In genomic region chr9:125517577-125517976, GRCh38 we compare ENCODE assay signal across 22 cellular contexts.
"Had no signal": no experiment of that assay in that cellular context is flagged by ENCODE, and none has a peak within 500 bp of the region (broad histone marks: within the 10 kb centered on the region; RNA-seq: fewer than 3 reads in every experiment).

No MANE protein-coding gene starts in this region.

- H3K9me3 ChIP-seq: MG63, SJSA1 had no signal

- H3K4me3 ChIP-seq: MG63, SJSA1, SK-N-MC had no signal

- H3K27ac ChIP-seq: SJSA1, SK-N-MC had no signal

- H3K27me3 ChIP-seq: MG63, SJSA1 had no signal

- ATAC-seq: HepG2 had no signal

- DNase-seq: IMR-90, Karpas-422, KG1, MG63, NCI-H1092, NCI-H1105 treated with DMSO at 0.1 percent for 48 hours, NCI-H1417 treated with DMSO at 0.1 percent for 48 hours, NCI-H146, NCI-H1694 treated with DMSO at 0.1 percent for 48 hours, NCI-H1930, NCI-H2081, NCI-H2107, NCI-H2227 treated with DMSO at 0.1 percent for 48 hours, NCI-H524, NCI-H69, NCI-H774, Right ventricle myocardium superior, RPMI8226, SIG-M5 had no signal
